Comparison of ENCODE assay signal across 32 cellular contexts in the genomic region with DNA sequence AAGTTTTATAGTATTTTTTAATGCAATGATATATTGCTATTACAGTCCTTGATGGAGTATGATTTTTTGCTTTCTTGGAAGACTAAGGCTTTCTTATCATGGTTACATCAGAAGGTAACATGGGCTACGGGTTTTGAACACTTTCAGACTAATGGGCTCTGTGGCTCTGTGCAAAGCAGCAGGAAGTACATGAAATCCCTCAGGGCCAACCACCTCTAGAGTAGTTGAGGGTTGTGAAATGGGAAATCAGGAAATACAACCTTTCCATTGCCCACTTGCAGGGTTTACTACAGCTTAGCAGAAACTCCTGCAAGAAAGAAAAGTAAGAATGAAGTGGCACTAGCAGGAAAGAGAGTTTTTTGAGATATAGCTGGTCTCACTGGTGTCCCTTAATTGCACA.
"Had no signal": no experiment of that assay in that cellular context is flagged by ENCODE, and none has a peak within 500 bp of the region (broad histone marks: within the 10 kb centered on the region; RNA-seq: fewer than 3 reads in every experiment).

No MANE protein-coding gene starts in this region.

- H3K27ac ChIP-seq: adrenal gland, body of pancreas, coronary artery, dorsolateral prefrontal cortex, gastroesophageal sphincter, hepatocyte, left ventricle myocardium inferior, neural progenitor cell, parathyroid adenoma, psoas muscle, spleen, testis, WERI-Rb-1 had no signal

- H3K4me3 ChIP-seq: adrenal gland, body of pancreas, coronary artery, dorsolateral prefrontal cortex, gastroesophageal sphincter, hepatocyte, left ventricle myocardium inferior, lung, neural progenitor cell, psoas muscle, spleen, testis, transverse colon had no signal

- H3K79me2 ChIP-seq: hepatocyte, parathyroid adenoma had no signal

- ATAC-seq: activated CD4-positive, CD25-positive, alpha-beta regulatory T cell treated with anti-CD3 and anti-CD28 coated beads, Interleukin-2, amount 50 U/mL, for 24 hours; body of pancreas; gastroesophageal sphincter; natural killer cell; psoas muscle; stimulated activated naive CD8-positive, alpha-beta T cell treated with anti-CD3 and anti-CD28 coated beads, Interleukin-15, Interleukin-2, amounts not matched to agents 100 U/mL and 50 U/mL, for 24 hours had no signal

- H3K9ac ChIP-seq: neural progenitor cell, parathyroid adenoma had no signal

- H3K9me3 ChIP-seq: body of pancreas, gastroesophageal sphincter, psoas muscle, testis had no signal

- H2AFZ ChIP-seq: hepatocyte, neural progenitor cell, parathyroid adenoma had no signal

- H3K36me3 ChIP-seq: adrenal gland, gastroesophageal sphincter, left ventricle myocardium inferior, spleen, transverse colon, WERI-Rb-1 had no signal

- DNase-seq: activated CD4-positive, alpha-beta memory T cell treated with anti-CD3 and anti-CD28 coated beads for 36 hours; activated CD4-positive, alpha-beta T cell treated with anti-CD3 and anti-CD28 coated beads for 48 hours; activated CD8-positive, alpha-beta memory T cell treated with anti-CD3 and anti-CD28 coated beads, Interleukin-2, amount 50 U/mL, for 4 hours; activated effector memory CD4-positive, alpha-beta T cell treated with anti-CD3 and anti-CD28 coated beads, Interleukin-2, amount 50 U/mL, for 16 hours; activated naive CD4-positive, alpha-beta T cell treated with anti-CD3 and anti-CD28 coated beads for 36 hours; activated naive CD8-positive, alpha-beta T cell treated with anti-CD3 and anti-CD28 coated beads for 36 hours; activated T-cell treated with anti-CD3 and anti-CD28 coated beads, Interleukin-2, amount 50 U/mL, for 1 hour; adrenal gland; aorta; body of pancreas; dorsolateral prefrontal cortex; effector memory CD4-positive, alpha-beta T cell; erythroblast; islet precursor cell; left ventricle myocardium inferior; mesendoderm; natural killer cell; occipital lobe; psoas muscle; spleen; stimulated activated CD4-positive, alpha-beta T cell treated with anti-CD3 and anti-CD28 coated beads, Interleukin-2, amount 100 ng/mL, for 48 hours; stimulated activated naive CD8-positive, alpha-beta T cell treated with anti-CD3 and anti-CD28 coated beads, Interleukin-15, Interleukin-2, amounts not matched to agents 100 U/mL and 50 U/mL, for 24 hours; testis; transverse colon; WERI-Rb-1 had no signal

- H3K4me2 ChIP-seq: hepatocyte, neural progenitor cell had no signal

- H3K4me1 ChIP-seq: adrenal gland, body of pancreas, parathyroid adenoma, psoas muscle, spleen, testis had no signal

- H3K27me3 ChIP-seq: adrenal gland, body of pancreas, gastroesophageal sphincter, hepatocyte, neural progenitor cell, spleen, testis had no signal
